In the genomic region with DNA sequence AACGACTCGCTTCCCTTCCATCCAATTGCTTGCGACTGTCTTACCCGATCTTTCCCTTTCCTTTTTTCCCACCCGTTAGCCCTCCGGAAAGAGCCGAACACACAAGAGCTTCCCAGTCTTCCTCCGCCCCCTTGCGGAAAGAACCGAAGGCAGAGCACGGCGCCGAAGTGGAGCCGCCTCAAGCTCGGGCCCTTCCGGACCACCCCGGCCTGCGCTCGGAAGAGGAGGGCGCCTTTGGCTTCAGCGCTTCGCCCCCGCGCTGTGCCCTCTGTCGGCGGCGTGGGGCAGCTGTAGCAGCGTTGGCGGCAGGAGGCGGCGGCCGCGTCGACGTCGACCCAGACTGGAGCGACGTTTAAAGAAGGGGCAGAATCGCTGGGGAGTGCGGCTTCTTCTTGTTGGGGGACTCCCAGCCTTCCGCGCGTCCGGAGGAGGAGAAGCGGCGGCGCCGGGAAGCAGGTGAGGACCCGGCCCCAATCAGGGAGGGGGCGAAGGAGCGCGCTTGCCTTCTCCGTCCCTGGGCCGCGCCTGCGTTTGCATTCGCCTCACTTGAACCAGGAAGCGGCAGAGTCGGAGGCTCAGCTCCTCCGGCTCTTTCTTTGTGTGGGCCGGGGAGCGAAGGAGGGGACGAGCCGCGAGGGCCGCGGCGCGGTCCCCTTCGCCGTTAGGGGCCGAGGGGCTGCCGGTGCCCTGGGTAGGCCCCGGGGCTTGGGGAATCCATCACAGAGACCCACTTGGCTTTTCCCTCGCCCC, we compare ENCODE assay signal across 1 cellular context.
TF ChIP-seq lines count a peak whose summit lies in the region.

A gene with protein sequence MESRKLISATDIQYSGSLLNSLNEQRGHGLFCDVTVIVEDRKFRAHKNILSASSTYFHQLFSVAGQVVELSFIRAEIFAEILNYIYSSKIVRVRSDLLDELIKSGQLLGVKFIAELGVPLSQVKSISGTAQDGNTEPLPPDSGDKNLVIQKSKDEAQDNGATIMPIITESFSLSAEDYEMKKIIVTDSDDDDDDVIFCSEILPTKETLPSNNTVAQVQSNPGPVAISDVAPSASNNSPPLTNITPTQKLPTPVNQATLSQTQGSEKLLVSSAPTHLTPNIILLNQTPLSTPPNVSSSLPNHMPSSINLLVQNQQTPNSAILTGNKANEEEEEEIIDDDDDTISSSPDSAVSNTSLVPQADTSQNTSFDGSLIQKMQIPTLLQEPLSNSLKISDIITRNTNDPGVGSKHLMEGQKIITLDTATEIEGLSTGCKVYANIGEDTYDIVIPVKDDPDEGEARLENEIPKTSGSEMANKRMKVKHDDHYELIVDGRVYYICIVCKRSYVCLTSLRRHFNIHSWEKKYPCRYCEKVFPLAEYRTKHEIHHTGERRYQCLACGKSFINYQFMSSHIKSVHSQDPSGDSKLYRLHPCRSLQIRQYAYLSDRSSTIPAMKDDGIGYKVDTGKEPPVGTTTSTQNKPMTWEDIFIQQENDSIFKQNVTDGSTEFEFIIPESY (plus strand): TSS at position 291 of the 750 bp plus-strand sequence. CDS start 2,604 bp downstream, outside the sequence.

TF ChIP-seq in K562, 482 proteins besides CTCF, POLR2A, EP300 and RAD21 (continued from another document and continues in another):
- TF ChIP-seq, protein P1, sequence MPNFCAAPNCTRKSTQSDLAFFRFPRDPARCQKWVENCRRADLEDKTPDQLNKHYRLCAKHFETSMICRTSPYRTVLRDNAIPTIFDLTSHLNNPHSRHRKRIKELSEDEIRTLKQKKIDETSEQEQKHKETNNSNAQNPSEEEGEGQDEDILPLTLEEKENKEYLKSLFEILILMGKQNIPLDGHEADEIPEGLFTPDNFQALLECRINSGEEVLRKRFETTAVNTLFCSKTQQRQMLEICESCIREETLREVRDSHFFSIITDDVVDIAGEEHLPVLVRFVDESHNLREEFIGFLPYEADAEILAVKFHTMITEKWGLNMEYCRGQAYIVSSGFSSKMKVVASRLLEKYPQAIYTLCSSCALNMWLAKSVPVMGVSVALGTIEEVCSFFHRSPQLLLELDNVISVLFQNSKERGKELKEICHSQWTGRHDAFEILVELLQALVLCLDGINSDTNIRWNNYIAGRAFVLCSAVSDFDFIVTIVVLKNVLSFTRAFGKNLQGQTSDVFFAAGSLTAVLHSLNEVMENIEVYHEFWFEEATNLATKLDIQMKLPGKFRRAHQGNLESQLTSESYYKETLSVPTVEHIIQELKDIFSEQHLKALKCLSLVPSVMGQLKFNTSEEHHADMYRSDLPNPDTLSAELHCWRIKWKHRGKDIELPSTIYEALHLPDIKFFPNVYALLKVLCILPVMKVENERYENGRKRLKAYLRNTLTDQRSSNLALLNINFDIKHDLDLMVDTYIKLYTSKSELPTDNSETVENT (CRISPR knock-in tag; IDR thresholded peaks at IDR 0.05) = no peak
- no peak for TF ChIP-seq CHD1 (IDR thresholded peaks at IDR 0.05; ENCODE audit: low read length)
- no peak for TF ChIP-seq ASH1L (IDR thresholded peaks at IDR 0.05; ENCODE audit: borderline replicate concordance, low read depth, partially characterized antibody)
- TF ChIP-seq ZNF76 (CRISPR knock-in tag; IDR thresholded peaks at IDR 0.05; ENCODE audit: borderline replicate concordance) = no peak
- TF ChIP-seq, protein P2, sequence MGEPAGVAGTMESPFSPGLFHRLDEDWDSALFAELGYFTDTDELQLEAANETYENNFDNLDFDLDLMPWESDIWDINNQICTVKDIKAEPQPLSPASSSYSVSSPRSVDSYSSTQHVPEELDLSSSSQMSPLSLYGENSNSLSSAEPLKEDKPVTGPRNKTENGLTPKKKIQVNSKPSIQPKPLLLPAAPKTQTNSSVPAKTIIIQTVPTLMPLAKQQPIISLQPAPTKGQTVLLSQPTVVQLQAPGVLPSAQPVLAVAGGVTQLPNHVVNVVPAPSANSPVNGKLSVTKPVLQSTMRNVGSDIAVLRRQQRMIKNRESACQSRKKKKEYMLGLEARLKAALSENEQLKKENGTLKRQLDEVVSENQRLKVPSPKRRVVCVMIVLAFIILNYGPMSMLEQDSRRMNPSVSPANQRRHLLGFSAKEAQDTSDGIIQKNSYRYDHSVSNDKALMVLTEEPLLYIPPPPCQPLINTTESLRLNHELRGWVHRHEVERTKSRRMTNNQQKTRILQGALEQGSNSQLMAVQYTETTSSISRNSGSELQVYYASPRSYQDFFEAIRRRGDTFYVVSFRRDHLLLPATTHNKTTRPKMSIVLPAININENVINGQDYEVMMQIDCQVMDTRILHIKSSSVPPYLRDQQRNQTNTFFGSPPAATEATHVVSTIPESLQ (CRISPR knock-in tag; IDR thresholded peaks at IDR 0.05) = peak; percentile 84; the same call in 1 of the 2 replicates
- no peak for TF ChIP-seq RBM17 (IDR thresholded peaks at IDR 0.05; ENCODE audit: borderline replicate concordance, low read depth, low read length)
- TF ChIP-seq, protein P3, sequence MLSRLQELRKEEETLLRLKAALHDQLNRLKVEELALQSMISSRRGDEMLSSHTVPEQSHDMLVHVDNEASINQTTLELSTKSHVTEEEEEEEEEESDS (CRISPR knock-in tag; IDR thresholded peaks at IDR 0.05) = no peak
- TF ChIP-seq BACH1 (tag; IDR thresholded peaks at IDR 0.05) = no peak
- no peak for TF ChIP-seq HDAC3 (IDR thresholded peaks at IDR 0.05; ENCODE audit: borderline replicate concordance, partially characterized antibody)
- TF ChIP-seq, protein P4, sequence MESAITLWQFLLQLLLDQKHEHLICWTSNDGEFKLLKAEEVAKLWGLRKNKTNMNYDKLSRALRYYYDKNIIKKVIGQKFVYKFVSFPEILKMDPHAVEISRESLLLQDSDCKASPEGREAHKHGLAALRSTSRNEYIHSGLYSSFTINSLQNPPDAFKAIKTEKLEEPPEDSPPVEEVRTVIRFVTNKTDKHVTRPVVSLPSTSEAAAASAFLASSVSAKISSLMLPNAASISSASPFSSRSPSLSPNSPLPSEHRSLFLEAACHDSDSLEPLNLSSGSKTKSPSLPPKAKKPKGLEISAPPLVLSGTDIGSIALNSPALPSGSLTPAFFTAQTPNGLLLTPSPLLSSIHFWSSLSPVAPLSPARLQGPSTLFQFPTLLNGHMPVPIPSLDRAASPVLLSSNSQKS (CRISPR knock-in tag; IDR thresholded peaks at IDR 0.05) = no peak
- 0 out of 2 replicates have a peak, but pooled peaks have one; percentile 7 for TF ChIP-seq BHLHE40 (IDR thresholded peaks at IDR 0.05; ENCODE audit: low read length)
- TF ChIP-seq, protein P5, sequence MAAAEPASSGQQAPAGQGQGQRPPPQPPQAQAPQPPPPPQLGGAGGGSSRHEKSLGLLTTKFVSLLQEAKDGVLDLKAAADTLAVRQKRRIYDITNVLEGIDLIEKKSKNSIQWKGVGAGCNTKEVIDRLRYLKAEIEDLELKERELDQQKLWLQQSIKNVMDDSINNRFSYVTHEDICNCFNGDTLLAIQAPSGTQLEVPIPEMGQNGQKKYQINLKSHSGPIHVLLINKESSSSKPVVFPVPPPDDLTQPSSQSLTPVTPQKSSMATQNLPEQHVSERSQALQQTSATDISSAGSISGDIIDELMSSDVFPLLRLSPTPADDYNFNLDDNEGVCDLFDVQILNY (CRISPR knock-in tag; IDR thresholded peaks at IDR 0.05) = peak; percentile 41; the same call in 1 of the 2 replicates
- TF ChIP-seq, protein P6, sequence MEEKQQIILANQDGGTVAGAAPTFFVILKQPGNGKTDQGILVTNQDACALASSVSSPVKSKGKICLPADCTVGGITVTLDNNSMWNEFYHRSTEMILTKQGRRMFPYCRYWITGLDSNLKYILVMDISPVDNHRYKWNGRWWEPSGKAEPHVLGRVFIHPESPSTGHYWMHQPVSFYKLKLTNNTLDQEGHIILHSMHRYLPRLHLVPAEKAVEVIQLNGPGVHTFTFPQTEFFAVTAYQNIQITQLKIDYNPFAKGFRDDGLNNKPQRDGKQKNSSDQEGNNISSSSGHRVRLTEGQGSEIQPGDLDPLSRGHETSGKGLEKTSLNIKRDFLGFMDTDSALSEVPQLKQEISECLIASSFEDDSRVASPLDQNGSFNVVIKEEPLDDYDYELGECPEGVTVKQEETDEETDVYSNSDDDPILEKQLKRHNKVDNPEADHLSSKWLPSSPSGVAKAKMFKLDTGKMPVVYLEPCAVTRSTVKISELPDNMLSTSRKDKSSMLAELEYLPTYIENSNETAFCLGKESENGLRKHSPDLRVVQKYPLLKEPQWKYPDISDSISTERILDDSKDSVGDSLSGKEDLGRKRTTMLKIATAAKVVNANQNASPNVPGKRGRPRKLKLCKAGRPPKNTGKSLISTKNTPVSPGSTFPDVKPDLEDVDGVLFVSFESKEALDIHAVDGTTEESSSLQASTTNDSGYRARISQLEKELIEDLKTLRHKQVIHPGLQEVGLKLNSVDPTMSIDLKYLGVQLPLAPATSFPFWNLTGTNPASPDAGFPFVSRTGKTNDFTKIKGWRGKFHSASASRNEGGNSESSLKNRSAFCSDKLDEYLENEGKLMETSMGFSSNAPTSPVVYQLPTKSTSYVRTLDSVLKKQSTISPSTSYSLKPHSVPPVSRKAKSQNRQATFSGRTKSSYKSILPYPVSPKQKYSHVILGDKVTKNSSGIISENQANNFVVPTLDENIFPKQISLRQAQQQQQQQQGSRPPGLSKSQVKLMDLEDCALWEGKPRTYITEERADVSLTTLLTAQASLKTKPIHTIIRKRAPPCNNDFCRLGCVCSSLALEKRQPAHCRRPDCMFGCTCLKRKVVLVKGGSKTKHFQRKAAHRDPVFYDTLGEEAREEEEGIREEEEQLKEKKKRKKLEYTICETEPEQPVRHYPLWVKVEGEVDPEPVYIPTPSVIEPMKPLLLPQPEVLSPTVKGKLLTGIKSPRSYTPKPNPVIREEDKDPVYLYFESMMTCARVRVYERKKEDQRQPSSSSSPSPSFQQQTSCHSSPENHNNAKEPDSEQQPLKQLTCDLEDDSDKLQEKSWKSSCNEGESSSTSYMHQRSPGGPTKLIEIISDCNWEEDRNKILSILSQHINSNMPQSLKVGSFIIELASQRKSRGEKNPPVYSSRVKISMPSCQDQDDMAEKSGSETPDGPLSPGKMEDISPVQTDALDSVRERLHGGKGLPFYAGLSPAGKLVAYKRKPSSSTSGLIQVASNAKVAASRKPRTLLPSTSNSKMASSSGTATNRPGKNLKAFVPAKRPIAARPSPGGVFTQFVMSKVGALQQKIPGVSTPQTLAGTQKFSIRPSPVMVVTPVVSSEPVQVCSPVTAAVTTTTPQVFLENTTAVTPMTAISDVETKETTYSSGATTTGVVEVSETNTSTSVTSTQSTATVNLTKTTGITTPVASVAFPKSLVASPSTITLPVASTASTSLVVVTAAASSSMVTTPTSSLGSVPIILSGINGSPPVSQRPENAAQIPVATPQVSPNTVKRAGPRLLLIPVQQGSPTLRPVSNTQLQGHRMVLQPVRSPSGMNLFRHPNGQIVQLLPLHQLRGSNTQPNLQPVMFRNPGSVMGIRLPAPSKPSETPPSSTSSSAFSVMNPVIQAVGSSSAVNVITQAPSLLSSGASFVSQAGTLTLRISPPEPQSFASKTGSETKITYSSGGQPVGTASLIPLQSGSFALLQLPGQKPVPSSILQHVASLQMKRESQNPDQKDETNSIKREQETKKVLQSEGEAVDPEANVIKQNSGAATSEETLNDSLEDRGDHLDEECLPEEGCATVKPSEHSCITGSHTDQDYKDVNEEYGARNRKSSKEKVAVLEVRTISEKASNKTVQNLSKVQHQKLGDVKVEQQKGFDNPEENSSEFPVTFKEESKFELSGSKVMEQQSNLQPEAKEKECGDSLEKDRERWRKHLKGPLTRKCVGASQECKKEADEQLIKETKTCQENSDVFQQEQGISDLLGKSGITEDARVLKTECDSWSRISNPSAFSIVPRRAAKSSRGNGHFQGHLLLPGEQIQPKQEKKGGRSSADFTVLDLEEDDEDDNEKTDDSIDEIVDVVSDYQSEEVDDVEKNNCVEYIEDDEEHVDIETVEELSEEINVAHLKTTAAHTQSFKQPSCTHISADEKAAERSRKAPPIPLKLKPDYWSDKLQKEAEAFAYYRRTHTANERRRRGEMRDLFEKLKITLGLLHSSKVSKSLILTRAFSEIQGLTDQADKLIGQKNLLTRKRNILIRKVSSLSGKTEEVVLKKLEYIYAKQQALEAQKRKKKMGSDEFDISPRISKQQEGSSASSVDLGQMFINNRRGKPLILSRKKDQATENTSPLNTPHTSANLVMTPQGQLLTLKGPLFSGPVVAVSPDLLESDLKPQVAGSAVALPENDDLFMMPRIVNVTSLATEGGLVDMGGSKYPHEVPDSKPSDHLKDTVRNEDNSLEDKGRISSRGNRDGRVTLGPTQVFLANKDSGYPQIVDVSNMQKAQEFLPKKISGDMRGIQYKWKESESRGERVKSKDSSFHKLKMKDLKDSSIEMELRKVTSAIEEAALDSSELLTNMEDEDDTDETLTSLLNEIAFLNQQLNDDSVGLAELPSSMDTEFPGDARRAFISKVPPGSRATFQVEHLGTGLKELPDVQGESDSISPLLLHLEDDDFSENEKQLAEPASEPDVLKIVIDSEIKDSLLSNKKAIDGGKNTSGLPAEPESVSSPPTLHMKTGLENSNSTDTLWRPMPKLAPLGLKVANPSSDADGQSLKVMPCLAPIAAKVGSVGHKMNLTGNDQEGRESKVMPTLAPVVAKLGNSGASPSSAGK (IDR thresholded peaks at IDR 0.05) = peak; percentile 99
- TF ChIP-seq ZBED1 (IDR thresholded peaks at IDR 0.05) = no peak
- TF ChIP-seq CBX8 (IDR thresholded peaks at IDR 0.05; ENCODE audit: borderline replicate concordance, extremely low read depth, low read depth, low read length, poor library complexity, severe bottlenecking) = no peak
- TF ChIP-seq, protein P7, sequence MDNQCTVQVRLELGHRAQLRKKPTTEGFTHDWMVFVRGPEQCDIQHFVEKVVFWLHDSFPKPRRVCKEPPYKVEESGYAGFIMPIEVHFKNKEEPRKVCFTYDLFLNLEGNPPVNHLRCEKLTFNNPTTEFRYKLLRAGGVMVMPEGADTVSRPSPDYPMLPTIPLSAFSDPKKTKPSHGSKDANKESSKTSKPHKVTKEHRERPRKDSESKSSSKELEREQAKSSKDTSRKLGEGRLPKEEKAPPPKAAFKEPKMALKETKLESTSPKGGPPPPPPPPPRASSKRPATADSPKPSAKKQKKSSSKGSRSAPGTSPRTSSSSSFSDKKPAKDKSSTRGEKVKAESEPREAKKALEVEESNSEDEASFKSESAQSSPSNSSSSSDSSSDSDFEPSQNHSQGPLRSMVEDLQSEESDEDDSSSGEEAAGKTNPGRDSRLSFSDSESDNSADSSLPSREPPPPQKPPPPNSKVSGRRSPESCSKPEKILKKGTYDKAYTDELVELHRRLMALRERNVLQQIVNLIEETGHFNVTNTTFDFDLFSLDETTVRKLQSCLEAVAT (IDR thresholded peaks at IDR 0.05) = no peak
- TF ChIP-seq, protein P8, sequence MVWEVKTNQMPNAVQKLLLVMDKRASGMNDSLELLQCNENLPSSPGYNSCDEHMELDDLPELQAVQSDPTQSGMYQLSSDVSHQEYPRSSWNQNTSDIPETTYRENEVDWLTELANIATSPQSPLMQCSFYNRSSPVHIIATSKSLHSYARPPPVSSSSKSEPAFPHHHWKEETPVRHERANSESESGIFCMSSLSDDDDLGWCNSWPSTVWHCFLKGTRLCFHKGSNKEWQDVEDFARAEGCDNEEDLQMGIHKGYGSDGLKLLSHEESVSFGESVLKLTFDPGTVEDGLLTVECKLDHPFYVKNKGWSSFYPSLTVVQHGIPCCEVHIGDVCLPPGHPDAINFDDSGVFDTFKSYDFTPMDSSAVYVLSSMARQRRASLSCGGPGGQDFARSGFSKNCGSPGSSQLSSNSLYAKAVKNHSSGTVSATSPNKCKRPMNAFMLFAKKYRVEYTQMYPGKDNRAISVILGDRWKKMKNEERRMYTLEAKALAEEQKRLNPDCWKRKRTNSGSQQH (CRISPR knock-in tag; IDR thresholded peaks at IDR 0.05) = no peak
- TF ChIP-seq ZNF121 (CRISPR knock-in tag; conservative IDR thresholded peaks at IDR 0.05) = no peak
- no peak for TF ChIP-seq ARID2 (IDR thresholded peaks at IDR 0.05)
